13 cellular contexts compared by ENCODE assay signal in the genomic region with DNA sequence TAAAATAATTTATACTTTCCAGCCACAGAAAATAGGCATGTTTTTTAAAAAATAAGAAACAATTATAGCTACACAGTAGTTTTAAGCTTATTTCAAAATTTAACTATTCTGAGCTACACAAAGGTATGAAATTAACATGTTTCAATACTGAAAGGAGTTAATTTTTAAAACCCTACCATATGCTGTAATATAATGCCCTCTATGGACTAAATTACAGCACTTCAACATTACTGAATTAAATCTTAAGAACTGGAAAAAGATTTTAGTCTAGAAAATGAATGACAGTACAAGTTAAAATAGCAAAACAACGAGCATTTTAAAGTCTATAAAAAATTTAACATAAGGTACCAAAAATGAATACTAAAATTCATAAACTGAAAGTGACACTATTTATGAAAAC. TPM values are rescaled to one million over a fixed set of nuclear protein-coding genes. Genes with fewer than 3 reads are reported as not detected.
DNase-seq lines count a peak whose midpoint lies in the region; ATAC-seq and TF ChIP-seq lines count a peak whose summit lies in the region.
"Had no signal": no experiment of that assay in that cellular context is flagged by ENCODE, and none has a peak within 500 bp of the region (broad histone marks: within the 10 kb centered on the region; RNA-seq: fewer than 3 reads in every experiment).

No MANE protein-coding gene starts in this region.

- ATAC-seq in SK-N-SH treated with all-trans-retinoic acid at 6 μM for 48 hours: no peak
- ATAC-seq: stimulated activated memory B cell treated with anti-CD40 and anti-IgM and Interleukin-4, amounts not matched to agents 10 μg/mL and 1 μg/mL and 100 μg/mL, for 72 hours had no signal

- H3F3A ChIP-seq in SK-N-SH (replicated peaks; ENCODE audit: insufficient read depth): peaks cover 52% of the 10 kb centered on the region

- WGBS in SK-N-SH (ENCODE audit: low lambda C conversion rate): 63% methylated on average over 1 of the region's 1 CpG
- 46% methylated on average over 1 of the region's 1 CpG for WGBS in esophagus muscularis mucosa

- peak; percentile 51 for TF ChIP-seq RAD21 in SK-N-SH (IDR thresholded peaks at IDR 0.05; ENCODE audit: low read length)

- no TSS peak for BruUV-seq in OCI-LY7 (replicated peaks; lab: Mats Ljungman, UMichigan)

- CTCF ChIA-PET in SK-N-SH (lab: Yijun Ruan, JAX) (interaction anchor here (0.7 to 13.2 kb wide), 12 partner anchors 11 to 356 kb away, joined by 3 to 215 read pairs (median 4); a partner anchor contains a TSS), OCI-LY7 (lab: Charles Lee; ENCODE audit: unreplicated experiment) (interaction anchor here (0.9 kb wide), 2 partner anchors 160 to 348 kb away, joined by 3 read pairs; no protein-coding TSS in a partner anchor)

- no peak for TF ChIP-seq POLR2A in esophagus muscularis mucosa (IDR thresholded peaks at IDR 0.05; ENCODE audit: low read depth)

- POLR2A ChIA-PET in SK-N-SH (lab: Yijun Ruan, JAX): no interaction called here
- POLR2A ChIA-PET in OCI-LY7 (lab: Charles Lee): interaction anchor here (0.8 to 0.9 kb wide), 4 partner anchors 15 to 160 kb away, joined by 3 to 4 read pairs (median 4); a partner anchor contains a TSS

- H3K9ac ChIP-seq in SK-N-SH (no peak overlapping the region), skeletal muscle tissue (ENCODE audit: low read depth in 1 of 3, low read length in 3 of 3) (peak overlapping the region in 1 of 3 donors; percentile 46)

- H4K20me1 ChIP-seq in SK-N-SH (ENCODE audit: insufficient read depth): peaks cover 100% of the 10 kb centered on the region
- peaks cover 26% of the 10 kb centered on the region for H4K20me1 ChIP-seq in OCI-LY7 (ENCODE audit: insufficient read depth, low read length)

- H3K4me2 ChIP-seq in SK-N-SH: 0 out of 2 replicates have a peak overlapping the region, but pooled peaks have one; percentile 29
- H3K4me2 ChIP-seq in OCI-LY7 (ENCODE audit: low read length): no peak overlapping the region

- peak overlapping the region in 1 of 2 experiments; percentile 11; a peak in 1 of 4 replicates for H3K4me3 ChIP-seq in SK-N-SH (ENCODE audit: low read depth in 2 of 2, low read length in 1 of 2)
- H3K4me3 ChIP-seq in OCI-LY7 (ENCODE audit: low read depth, low read length, poor library complexity, severe bottlenecking): no peak overlapping the region
- H3K4me3 ChIP-seq in esophagus muscularis mucosa: no peak overlapping the region
- H3K4me3 ChIP-seq in skeletal muscle tissue (ENCODE audit: low read length in 3 of 3): no peak overlapping the region

- TF ChIP-seq CTCF in SK-N-SH (IDR thresholded peaks at IDR 0.05): peak; percentile 31
- peak; percentile 74 for TF ChIP-seq CTCF in OCI-LY7 (conservative IDR thresholded peaks at IDR 0.05; ENCODE audit: low read length)
- peak in 2 of 3 experiments; percentile 17 to 31 for TF ChIP-seq CTCF in esophagus muscularis mucosa (IDR thresholded peaks at IDR 0.05)

- peaks cover 16 to 67% of the 10 kb centered on the region in 2 experiments; a peak in 3 of 4 replicates for H3K4me1 ChIP-seq in SK-N-SH (ENCODE audit: control insufficient read depth in 1 of 2, insufficient read depth in 2 of 2, low read depth in 1 of 2, low read length in 1 of 2)
- peaks cover 42% of the 10 kb centered on the region for H3K4me1 ChIP-seq in OCI-LY7 (ENCODE audit: insufficient read depth, low read length, poor library complexity, severe bottlenecking)
- peaks cover 48 to 92% (median 88%) of the 10 kb centered on the region in 4 donors for H3K4me1 ChIP-seq in esophagus muscularis mucosa
- H3K4me1 ChIP-seq in skeletal muscle tissue (ENCODE audit: control insufficient read depth in 3 of 3, insufficient read depth in 3 of 3, low read length in 3 of 3): peaks cover 6 to 25% (median 7%) of the 10 kb centered on the region in 3 donors

- intact Hi-C loops in OCI-LY7 (cut with micrococcal nuclease; ENCODE audit: unreplicated experiment) (loop anchor here (5.0 kb wide), 1 partner anchor 257 kb away; no protein-coding TSS in a partner anchor), esophagus muscularis mucosa (cut with DNase I) (loop anchor here (2.0 to 10.0 kb wide), 2 partner anchors 35 to 151 kb away; no protein-coding TSS in a partner anchor)

- H3K27me3 ChIP-seq in SK-N-SH (ENCODE audit: insufficient read depth) (no peaks in the 10 kb centered on the region), esophagus muscularis mucosa (no peaks in the 10 kb centered on the region), skeletal muscle tissue (ENCODE audit: control insufficient read depth in 3 of 3, insufficient read depth in 3 of 3, low read length in 3 of 3) (no peaks in the 10 kb centered on the region)

- H3K9me3 ChIP-seq in SK-N-SH: no peaks in the 10 kb centered on the region
- no peaks in the 10 kb centered on the region for H3K9me3 ChIP-seq in OCI-LY7 (ENCODE audit: low read length)
- no peaks in the 10 kb centered on the region for H3K9me3 ChIP-seq in esophagus muscularis mucosa
- H3K9me3 ChIP-seq in skeletal muscle tissue (ENCODE audit: control insufficient read depth in 3 of 3, low read length in 3 of 3): no peaks in the 10 kb centered on the region

- DNase-seq in SK-N-SH (no peak), OCI-LY7 (ENCODE audit: low spot score) (no peak), esophagus muscularis mucosa (ENCODE audit: extremely low spot score) (no peak), NCI-H2227 (lab: John Stamatoyannopoulos, UW; ENCODE audit: unreplicated experiment) (no peak), anterior cingulate cortex (lab: John Stamatoyannopoulos, UW) (no peak), caudate nucleus (lab: John Stamatoyannopoulos, UW) (no peak)
- DNase-seq: GOT3, KBM-7, NCI-H69, nephron progenitor cell had no signal

- TF ChIP-seq EP300 in SK-N-SH (IDR thresholded peaks at IDR 0.05; ENCODE audit: borderline replicate concordance in 1 of 2, low read depth in 1 of 2, low read length in 1 of 2): no peak
- TF ChIP-seq EP300 in esophagus muscularis mucosa (IDR thresholded peaks at IDR 0.05): no peak

- H3K36me3 ChIP-seq in SK-N-SH (replicated peaks in 1 of 2; ENCODE audit: control insufficient read depth in 1 of 2, insufficient read depth in 2 of 2, low read length in 1 of 2) (peaks cover 17 to 51% of the 10 kb centered on the region in 2 experiments), OCI-LY7 (ENCODE audit: insufficient read depth, low read length) (peaks cover 18% of the 10 kb centered on the region), esophagus muscularis mucosa (peaks cover 0 to under 1% (median 0%) of the 10 kb centered on the region in 4 donors), skeletal muscle tissue (ENCODE audit: control insufficient read depth in 3 of 3, insufficient read depth in 3 of 3, low read length in 3 of 3) (no peaks in the 10 kb centered on the region)

- H3K27ac ChIP-seq in SK-N-SH (ENCODE audit: low read depth in 2 of 2, low read length in 1 of 2): no peak overlapping the region; a peak in 1 of 4 replicates
- H3K27ac ChIP-seq in OCI-LY7 (ENCODE audit: low read depth, low read length, poor library complexity, severe bottlenecking): no peak overlapping the region
- H3K27ac ChIP-seq in esophagus muscularis mucosa (replicated peaks in 1 of 4): no peak overlapping the region
- H3K27ac ChIP-seq in skeletal muscle tissue (ENCODE audit: low read depth, low read length): peak overlapping the region; percentile 85
- H3K27ac ChIP-seq in caudate nucleus (ENCODE audit: low read depth, low read length): no peak overlapping the region

- H3K79me2 ChIP-seq in SK-N-SH (ENCODE audit: insufficient read depth): peaks cover 100% of the 10 kb centered on the region
- peaks cover 82% of the 10 kb centered on the region for H3K79me2 ChIP-seq in OCI-LY7 (ENCODE audit: insufficient read depth, low read depth, low read length)

- no peaks in the 10 kb centered on the region for H3K9me2 ChIP-seq in SK-N-SH
- H3K9me2 ChIP-seq in OCI-LY7 (ENCODE audit: insufficient read depth, low read length): no peaks in the 10 kb centered on the region

- H2AFZ ChIP-seq in SK-N-SH (ENCODE audit: low read depth) (no peak overlapping the region), OCI-LY7 (ENCODE audit: low read length) (no peak overlapping the region)

TF ChIP-seq in SK-N-SH, 30 proteins besides CTCF, POLR2A, EP300 and RAD21 (continues in another document):
- TF ChIP-seq YY1 (IDR thresholded peaks at IDR 0.05; ENCODE audit: low read depth) (no peak), POLR2AphosphoS5 (IDR thresholded peaks at IDR 0.05; ENCODE audit: low read depth, low read length) (no peak)
- TF ChIP-seq, protein P1, sequence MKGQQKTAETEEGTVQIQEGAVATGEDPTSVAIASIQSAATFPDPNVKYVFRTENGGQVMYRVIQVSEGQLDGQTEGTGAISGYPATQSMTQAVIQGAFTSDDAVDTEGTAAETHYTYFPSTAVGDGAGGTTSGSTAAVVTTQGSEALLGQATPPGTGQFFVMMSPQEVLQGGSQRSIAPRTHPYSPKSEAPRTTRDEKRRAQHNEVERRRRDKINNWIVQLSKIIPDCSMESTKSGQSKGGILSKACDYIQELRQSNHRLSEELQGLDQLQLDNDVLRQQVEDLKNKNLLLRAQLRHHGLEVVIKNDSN (IDR thresholded peaks at IDR 0.05; ENCODE audit: borderline replicate concordance, low read depth): no peak

TF ChIP-seq in SK-N-SH treated with all-trans-retinoic acid at 6 μM for 48 hours, 23 proteins besides CTCF, POLR2A, EP300 and RAD21 (continues in another document):
- TF ChIP-seq, protein P2, sequence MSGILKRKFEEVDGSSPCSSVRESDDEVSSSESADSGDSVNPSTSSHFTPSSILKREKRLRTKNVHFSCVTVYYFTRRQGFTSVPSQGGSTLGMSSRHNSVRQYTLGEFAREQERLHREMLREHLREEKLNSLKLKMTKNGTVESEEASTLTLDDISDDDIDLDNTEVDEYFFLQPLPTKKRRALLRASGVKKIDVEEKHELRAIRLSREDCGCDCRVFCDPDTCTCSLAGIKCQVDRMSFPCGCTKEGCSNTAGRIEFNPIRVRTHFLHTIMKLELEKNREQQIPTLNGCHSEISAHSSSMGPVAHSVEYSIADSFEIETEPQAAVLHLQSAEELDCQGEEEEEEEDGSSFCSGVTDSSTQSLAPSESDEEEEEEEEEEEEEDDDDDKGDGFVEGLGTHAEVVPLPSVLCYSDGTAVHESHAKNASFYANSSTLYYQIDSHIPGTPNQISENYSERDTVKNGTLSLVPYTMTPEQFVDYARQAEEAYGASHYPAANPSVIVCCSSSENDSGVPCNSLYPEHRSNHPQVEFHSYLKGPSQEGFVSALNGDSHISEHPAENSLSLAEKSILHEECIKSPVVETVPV (CRISPR knock-in tag; IDR thresholded peaks at IDR 0.05): no peak
- TF ChIP-seq OSR1 (CRISPR knock-in tag; IDR thresholded peaks at IDR 0.05): no peak
- no peak for TF ChIP-seq ZNF8 (CRISPR knock-in tag; IDR thresholded peaks at IDR 0.05)
- no peak for TF ChIP-seq BACH2 (CRISPR knock-in tag; IDR thresholded peaks at IDR 0.05; ENCODE audit: borderline replicate concordance)
- TF ChIP-seq ESRRG (CRISPR knock-in tag; IDR thresholded peaks at IDR 0.05): no peak
- TF ChIP-seq TOX (CRISPR knock-in tag; IDR thresholded peaks at IDR 0.05; ENCODE audit: borderline replicate concordance): no peak
- no peak for TF ChIP-seq ZC3H10 (CRISPR knock-in tag; IDR thresholded peaks at IDR 0.05)

RNA-seq across cellular contexts. Expression of a gene that starts 36.3 kb away (rescaled TPM):
- polyA plus RNA-seq in SK-N-SH (2012; rRNA removed): 225 and 315 TPM in 2 replicates
- polyA plus RNA-seq in SK-N-SH (2012; cell fraction: cytosol; rRNA removed): 554 and 729 TPM in 2 replicates
- polyA plus RNA-seq in SK-N-SH (2012; cell fraction: nucleus; rRNA removed): 502 and 652 TPM in 2 replicates
- total RNA-seq in OCI-LY7 (2014; rRNA removed; shearing (Covaris generic)): 27.5 and 36.5 TPM in 2 replicates
- total RNA-seq in OCI-LY7 (2022): 74.1 and 75.2 TPM in 2 replicates
- 100 to 1,000 TPM; 214 to 272 (median 251) TPM for total RNA-seq in esophagus muscularis mucosa
- 414 TPM for total RNA-seq in skeletal muscle tissue

Comparison
In these comparisons a context has a peak if more than half of its experiments do, and no peak if none do; other contexts are left out.
1. CTCF ChIP-seq: peak in every context shown above with its lines; median percentile 74 in OCI-LY7; 31 in SK-N-SH; 24 in esophagus muscularis mucosa.